8 cellular contexts compared by ENCODE assay signal in genomic region chrX:2928583-2929434, GRCh38. TPM values are rescaled to one million over a fixed set of nuclear protein-coding genes. Genes with fewer than 3 reads are reported as not detected.
DNase-seq lines count a peak whose midpoint lies in the region; ATAC-seq and TF ChIP-seq lines count a peak whose summit lies in the region.

ARSD (minus strand) TSS chrX:2929339; CDS start chrX:2929275, 64 bp downstream.

- intact Hi-C loops in left cardiac atrium (cut with DNase I) = no loop called here
- intact Hi-C loops in posterior cingulate gyrus (cut with DNase I) = no loop called here

- in situ Hi-C loops in GM18951 (cut with MboI; ENCODE audit: low sequenced_read_pairs, unreplicated experiment) = no loop called here

- DNase-seq in AG04449 (ENCODE audit: low read depth, low spot score) = peak; percentile 19
- DNase-seq in SKM-1 (lab: John Stamatoyannopoulos, UW; ENCODE audit: unreplicated experiment) = peak; percentile 8
- peak; percentile 67 for DNase-seq in amniotic stem cell (lab: John Stamatoyannopoulos, UW)
- peak; percentile 95 for DNase-seq in left cardiac atrium
- DNase-seq in posterior cingulate gyrus = peak; percentile 42 to 92 (median 56)
- no peak for DNase-seq in NCI-H1092 treated with DMSO at 0.1 percent for 48 hours (lab: John Stamatoyannopoulos, UW)

- peak; percentile 65 for TF ChIP-seq POLR2A in GM18951 (IDR thresholded peaks at IDR 0.05; ENCODE audit: extremely low read depth, insufficient read depth, insufficient read length)

- peak within 1 kb of the TSS; percentile 62 for H3K4me3 ChIP-seq in AG04449 (ENCODE audit: low read depth, low read length)

- CTCF ChIA-PET in AG04449 (lab: Yijun Ruan, JAX) = no interaction called here

- no peak for TF ChIP-seq CTCF in AG04449 (IDR thresholded peaks at IDR 0.05; ENCODE audit: insufficient read depth, low read length, missing control alignments)

- ATAC-seq in HG03139 (IDR thresholded peaks at IDR 0.05; ENCODE audit: unreplicated experiment) (peak; percentile 96), left cardiac atrium (peak; percentile 95 to 98)

- POLR2A ChIA-PET in AG04449 (lab: Yijun Ruan, JAX) = interaction anchor here (1.4 kb wide), 1 partner anchor 35 kb away, joined by 3 read pairs; a partner anchor contains a TSS

RNA-seq across cellular contexts. Expression of gene ARSD, which starts in this region (rescaled TPM):
- total RNA-seq in left cardiac atrium = 10 to 100 TPM in 1 of 2 donors, 1 to 10 TPM in 1; 8.1 to 10.6 TPM
